ENCODE assay signal across 26 cellular contexts in the genomic region with DNA sequence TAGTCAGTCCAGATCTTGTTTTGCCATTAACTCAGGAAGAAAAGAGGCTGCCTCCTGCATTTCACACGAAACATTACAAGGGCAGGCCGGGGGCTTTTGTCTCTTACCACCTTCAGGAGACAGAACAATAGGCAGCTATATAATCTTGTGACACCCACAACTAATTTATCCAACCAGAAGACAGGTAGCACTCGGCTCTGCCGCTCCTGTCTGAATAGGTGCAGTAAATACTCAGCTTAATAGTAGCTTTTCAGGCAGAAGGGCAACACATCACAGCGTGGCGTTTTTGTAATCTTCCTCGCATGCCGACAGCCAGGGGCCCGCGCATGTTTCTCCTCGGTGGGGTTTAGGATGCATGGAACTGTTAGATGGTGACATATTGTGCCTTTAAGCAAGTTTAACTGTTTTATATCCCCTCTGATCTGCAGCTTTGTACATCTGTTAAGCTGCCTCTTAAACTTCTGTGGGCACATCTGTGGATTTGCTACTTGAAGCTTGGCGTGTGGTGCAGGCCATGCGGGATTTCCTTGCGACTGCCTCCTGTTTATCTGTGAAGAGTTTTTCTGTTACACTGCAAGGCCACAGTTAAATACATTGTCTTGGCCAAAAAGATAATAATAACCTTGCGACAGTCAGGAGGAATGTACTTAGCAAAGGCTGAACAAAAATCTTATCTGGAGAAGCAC.
A peak's percentile ranks its signal among the peaks of the same experiment; 100 is the strongest.
DNase-seq lines count a peak whose midpoint lies in the region; TF ChIP-seq lines count a peak whose summit lies in the region.
"Had no signal": no experiment of that assay in that cellular context is flagged by ENCODE, and none has a peak within 500 bp of the region (broad histone marks: within the 10 kb centered on the region; RNA-seq: fewer than 3 reads in every experiment).

No MANE protein-coding gene starts in this region.

- DNase-seq in activated naive CD4-positive, alpha-beta T cell treated with Interleukin-2 at 50 U/mL for 16 hours = no peak
- DNase-seq in NCI-H345 treated with DMSO at 0.1 percent for 48 hours (lab: John Stamatoyannopoulos, UW; ENCODE audit: unreplicated experiment) (peak; percentile 41), esophagus muscularis mucosa (ENCODE audit: extremely low spot score) (peak; percentile 85), ureter (ENCODE audit: low spot score) (no peak), AML-193 (lab: John Stamatoyannopoulos, UW) (no peak)
- no peak for DNase-seq in stimulated activated CD8-positive, alpha-beta memory T cell treated with anti-CD3 and anti-CD28 coated beads, Interleukin-4, amount 100 ng/mL, for 48 hours
- no peak for DNase-seq in stimulated activated CD4-positive, alpha-beta T cell treated with anti-CD3 and anti-CD28 coated beads, Interleukin-15, amount 100 ng/mL, for 24 hours
- DNase-seq: activated CD4-positive, alpha-beta T cell treated with anti-CD3 and anti-CD28 coated beads for 48 hours; activated gamma-delta T cell; amniotic stem cell; central memory CD4-positive, alpha-beta T cell; foreskin melanocyte; GF-D8; H7; IMR-90; kidney glomerular epithelial cell; MV-4-11; naive B cell; NCI-H2171 treated with DMSO at 0.1 percent for 48 hours; right lobe of liver; stimulated activated naive CD4-positive, alpha-beta T cell; trophoblast cell had no signal

- no peak for TF ChIP-seq EP300 in esophagus muscularis mucosa (IDR thresholded peaks at IDR 0.05)

- peak overlapping the region; percentile 39 for H3K27ac Mint-ChIP-seq in activated naive CD4-positive, alpha-beta T cell treated with anti-CD3 and anti-CD28 coated beads, Interleukin-2, amount 50 U/mL, for 24 hours
- H3K27ac Mint-ChIP-seq: naive B cell had no signal

- TF ChIP-seq CTCF in esophagus muscularis mucosa (IDR thresholded peaks at IDR 0.05) = no peak

- WGBS in esophagus muscularis mucosa = 55% methylated on average over 15 of the region's 15 CpGs

- H3K36me3 Mint-ChIP-seq in activated naive CD4-positive, alpha-beta T cell treated with anti-CD3 and anti-CD28 coated beads, Interleukin-2, amount 50 U/mL, for 24 hours = peaks cover 2% of the 10 kb centered on the region
- H3K36me3 Mint-ChIP-seq: naive B cell had no signal

- no peak for TF ChIP-seq POLR2A in esophagus muscularis mucosa (IDR thresholded peaks at IDR 0.05; ENCODE audit: low read depth)

- H3K4me3 Mint-ChIP-seq in activated naive CD4-positive, alpha-beta T cell treated with anti-CD3 and anti-CD28 coated beads, Interleukin-2, amount 50 U/mL, for 24 hours = no peak overlapping the region
- H3K4me3 Mint-ChIP-seq: naive B cell had no signal

- H3K27me3 Mint-ChIP-seq in activated naive CD4-positive, alpha-beta T cell treated with anti-CD3 and anti-CD28 coated beads, Interleukin-2, amount 50 U/mL, for 24 hours = no peaks in the 10 kb centered on the region

- H3K4me1 ChIP-seq in esophagus muscularis mucosa = no peaks in the 10 kb centered on the region
- H3K4me1 ChIP-seq: parathyroid adenoma, right lobe of liver had no signal

- H3K4me3 ChIP-seq in esophagus muscularis mucosa = no peak overlapping the region
- H3K4me3 ChIP-seq: right lobe of liver had no signal

- H3K27me3 ChIP-seq in esophagus muscularis mucosa = peaks cover 0 to 18% (median 0%) of the 10 kb centered on the region in 4 donors
- H3K27me3 ChIP-seq: right lobe of liver had no signal

- H3K4me1 Mint-ChIP-seq in activated naive CD4-positive, alpha-beta T cell treated with anti-CD3 and anti-CD28 coated beads, Interleukin-2, amount 50 U/mL, for 24 hours = peaks cover 35% of the 10 kb centered on the region
- H3K4me1 Mint-ChIP-seq: naive B cell had no signal

- H3K9me3 ChIP-seq in esophagus muscularis mucosa = no peaks in the 10 kb centered on the region
- H3K9me3 ChIP-seq: right lobe of liver had no signal

- no peak overlapping the region for H3K27ac ChIP-seq in esophagus muscularis mucosa (replicated peaks in 1 of 4)
- H3K27ac ChIP-seq: C4-2B, HL-60, parathyroid adenoma, right lobe of liver had no signal

- no peaks in the 10 kb centered on the region for H3K36me3 ChIP-seq in esophagus muscularis mucosa
- H3K36me3 ChIP-seq: right lobe of liver had no signal

- H3K9me3 Mint-ChIP-seq in activated naive CD4-positive, alpha-beta T cell treated with anti-CD3 and anti-CD28 coated beads, Interleukin-2, amount 50 U/mL, for 24 hours = no peaks in the 10 kb centered on the region

- intact Hi-C loops in esophagus muscularis mucosa (cut with DNase I) = loop anchor here (10.0 kb wide), 1 partner anchor 58 kb away; no protein-coding TSS in a partner anchor

Comparison
In these comparisons a context has a peak if more than half of its experiments do, and no peak if none do; other contexts are left out.
1. DNase-seq: peak in NCI-H345 treated with DMSO at 0.1 percent for 48 hours (single experiment) and esophagus muscularis mucosa (single experiment); none in activated naive CD4-positive, alpha-beta T cell treated with Interleukin-2 at 50 U/mL for 16 hours (single experiment), ureter (single experiment), stimulated activated CD8-positive, alpha-beta memory T cell treated with anti-CD3 and anti-CD28 coated beads, Interleukin-4, amount 100 ng/mL, for 48 hours (single experiment), stimulated activated CD4-positive, alpha-beta T cell treated with anti-CD3 and anti-CD28 coated beads, Interleukin-15, amount 100 ng/mL, for 24 hours (single experiment) and AML-193 (0 of 2).